ENCODE assay signal across 25 cellular contexts in the genomic region with DNA sequence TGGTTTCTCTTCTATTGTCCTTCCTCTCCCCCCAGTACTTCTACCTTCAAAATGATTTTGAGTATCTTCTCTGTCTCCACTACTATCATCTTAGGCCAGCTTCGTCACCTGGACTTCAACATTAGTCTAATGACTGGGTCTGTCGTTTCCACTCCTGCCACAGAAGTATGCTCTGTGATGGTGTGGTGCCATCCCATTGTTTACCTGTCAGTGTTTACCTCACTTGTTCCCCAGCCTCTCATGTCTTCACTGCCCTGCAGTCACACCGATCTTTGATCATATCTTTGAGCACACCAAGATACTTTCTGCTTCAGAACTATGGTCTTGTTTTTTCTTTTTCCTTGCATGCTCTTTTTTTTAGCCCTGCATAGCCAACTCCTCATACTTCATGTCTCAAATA.
"Had no signal": no experiment of that assay in that cellular context is flagged by ENCODE, and none has a peak within 500 bp of the region (broad histone marks: within the 10 kb centered on the region; RNA-seq: fewer than 3 reads in every experiment).

No MANE protein-coding gene starts in this region.

- H3K4me1 ChIP-seq: colonic mucosa, neural progenitor cell, prostate gland had no signal

- FAIRE-seq: endothelial cell of umbilical vein, urothelium cell line had no signal

- ATAC-seq: heart right ventricle; left lobe of liver; mucosa of descending colon; naive thymus-derived CD4-positive, alpha-beta T cell; right cardiac atrium; stimulated activated naive B cell treated with anti-CD40 and anti-IgM and Interleukin-4, amounts not matched to agents 10 μg/mL and 1 μg/mL and 100 μg/mL, for 72 hours had no signal

- H2AFZ ChIP-seq: neural progenitor cell had no signal

- DNase-seq: colonic mucosa; dermis blood vessel endothelial cell; effector memory CD4-positive, alpha-beta T cell; esophagus squamous epithelium; foreskin melanocyte; glutamatergic neuron; heart right ventricle; hypothalamus; immature natural killer cell; islet precursor cell; mucosa of descending colon; naive thymus-derived CD4-positive, alpha-beta T cell; right cardiac atrium; sigmoid colon; spleen; stimulated activated naive B cell treated with anti-CD40 and anti-IgM and Interleukin-4, amounts not matched to agents 10 μg/mL and 1 μg/mL and 100 μg/mL, for 72 hours; thyroid gland; upper lobe of left lung had no signal

- H3K27me3 ChIP-seq: colonic mucosa, esophagus squamous epithelium, heart right ventricle, neural progenitor cell, sigmoid colon, spleen, suprapubic skin, thyroid gland, upper lobe of left lung had no signal

- H3K4me2 ChIP-seq: neural progenitor cell had no signal

- H3K9me3 ChIP-seq: colonic mucosa, esophagus squamous epithelium, heart right ventricle, mucosa of descending colon, prostate gland, sigmoid colon, spleen, suprapubic skin, thyroid gland, upper lobe of left lung had no signal

- H3K9ac ChIP-seq: neural progenitor cell had no signal

- H3K4me3 ChIP-seq: colonic mucosa, esophagus squamous epithelium, heart right ventricle, lung, mucosa of descending colon, neural progenitor cell, prostate gland, sigmoid colon, spleen, suprapubic skin, thyroid gland, upper lobe of left lung had no signal

- H3K27ac ChIP-seq: colonic mucosa, esophagus squamous epithelium, heart right ventricle, neural progenitor cell, prostate gland, spleen, suprapubic skin, thyroid gland, upper lobe of left lung had no signal

- H3K36me3 ChIP-seq: colonic mucosa, esophagus squamous epithelium, neural progenitor cell, prostate gland, sigmoid colon, suprapubic skin, thyroid gland, upper lobe of left lung had no signal
